Comparison of ENCODE assay signal across 1 cellular context in the genomic region with DNA sequence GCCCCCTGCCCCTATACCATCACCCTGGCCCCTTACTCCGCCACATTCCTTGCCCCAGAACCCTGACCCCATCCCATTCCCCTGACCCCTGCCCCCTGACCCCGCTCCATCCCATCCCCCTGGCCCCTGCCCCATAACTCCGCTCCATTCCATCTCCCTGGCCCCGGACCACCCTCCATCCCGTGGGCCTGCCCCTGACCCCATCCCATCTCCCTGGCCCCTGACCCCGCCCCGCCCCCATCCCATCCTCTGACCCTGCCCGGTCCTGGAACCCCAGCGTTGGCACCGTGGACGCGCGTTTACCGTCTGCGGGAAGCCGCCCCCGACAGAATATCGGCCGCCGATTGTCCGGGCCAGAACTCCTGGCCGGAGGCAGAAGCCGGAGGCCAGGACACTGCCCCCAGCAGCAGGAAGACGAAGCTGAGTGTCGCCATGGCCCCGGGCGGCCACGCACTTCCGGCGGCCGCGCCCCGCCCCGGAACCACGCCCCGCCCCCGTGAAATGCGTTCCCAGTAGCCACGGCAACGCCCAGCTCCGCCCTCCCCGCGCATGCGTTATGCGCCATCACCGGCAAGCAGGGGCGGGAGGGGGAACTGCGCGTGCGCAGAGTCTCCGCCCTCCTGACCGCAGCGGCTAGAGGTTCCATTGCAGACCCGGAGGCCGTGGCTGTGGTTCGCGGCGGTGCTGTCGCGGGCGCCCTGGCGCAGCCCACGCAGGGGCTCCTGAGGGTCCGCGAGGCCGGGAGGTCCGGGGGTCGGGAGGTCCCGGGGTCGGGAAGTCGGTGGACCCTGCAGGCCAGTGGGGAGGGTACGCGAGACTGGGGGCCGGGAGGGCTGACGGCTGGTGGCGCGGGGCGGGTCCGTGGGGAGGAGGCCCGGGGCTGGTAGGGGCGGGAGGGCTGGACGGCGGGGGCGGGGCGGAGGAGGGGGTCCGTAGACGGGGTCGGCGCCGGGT.
A peak's percentile ranks its signal among the peaks of the same experiment; 100 is the strongest.
TF ChIP-seq lines count a peak whose summit lies in the region.

Gene POFUT2, minus strand, starts transcription at position 458 of the 954 bp plus-strand sequence. Its CDS starts 24 bp downstream, at position 434.

TF ChIP-seq in HepG2, 621 proteins besides CTCF, POLR2A, EP300 and RAD21 (continued from another document and continues in another):
- TF ChIP-seq MTA1 (CRISPR knock-in tag; IDR thresholded peaks at IDR 0.05; ENCODE audit: borderline replicate concordance) (0 out of 2 replicates have a peak, but pooled peaks have one; percentile 8), ZNF136 (CRISPR knock-in tag; IDR thresholded peaks at IDR 0.05; ENCODE audit: low read depth) (no peak), SP140L (CRISPR knock-in tag; IDR thresholded peaks at IDR 0.05; ENCODE audit: borderline replicate concordance) (no peak), ATRX (CRISPR knock-in tag; IDR thresholded peaks at IDR 0.05; ENCODE audit: borderline replicate concordance) (no peak), NFE2 (CRISPR knock-in tag; IDR thresholded peaks at IDR 0.05) (no peak), PRDM10 (CRISPR knock-in tag; IDR thresholded peaks at IDR 0.05; ENCODE audit: low read depth) (no peak), ZNF589 (CRISPR knock-in tag; conservative IDR thresholded peaks at IDR 0.05) (no peak), ZKSCAN5 (CRISPR knock-in tag; IDR thresholded peaks at IDR 0.05) (no peak), ZNF407 (CRISPR knock-in tag; IDR thresholded peaks at IDR 0.05; ENCODE audit: not compliant biosample characterization) (no peak), GTF3A (CRISPR knock-in tag; conservative IDR thresholded peaks at IDR 0.05) (no peak), NR3C1 (CRISPR knock-in tag; IDR thresholded peaks at IDR 0.05) (no peak), HOXA3 (CRISPR knock-in tag; IDR thresholded peaks at IDR 0.05) (0 out of 2 replicates have a peak, but pooled peaks have one; percentile 31), TRIM22 (IDR thresholded peaks at IDR 0.05) (no peak), KMT2A (CRISPR knock-in tag; IDR thresholded peaks at IDR 0.05) (no peak), ZNF180 (CRISPR knock-in tag; IDR thresholded peaks at IDR 0.05; ENCODE audit: borderline replicate concordance, low read depth) (no peak), CHD4 (IDR thresholded peaks at IDR 0.05; ENCODE audit: borderline replicate concordance, low read length) (no peak), ISX (CRISPR knock-in tag; conservative IDR thresholded peaks at IDR 0.05) (no peak), ELF1 (CRISPR knock-in tag; IDR thresholded peaks at IDR 0.05) (peak; percentile 51; the same call in 1 of the 2 replicates), ZNF740 (CRISPR knock-in tag; IDR thresholded peaks at IDR 0.05) (no peak), SOX6 (IDR thresholded peaks at IDR 0.05) (no peak), SOX6 (CRISPR knock-in tag; IDR thresholded peaks at IDR 0.05) (peak; percentile 39), HMG20A (CRISPR knock-in tag; IDR thresholded peaks at IDR 0.05; ENCODE audit: borderline replicate concordance) (no peak), NCOA2 (CRISPR knock-in tag; IDR thresholded peaks at IDR 0.05) (no peak), TBX2 (CRISPR knock-in tag; IDR thresholded peaks at IDR 0.05; ENCODE audit: borderline replicate concordance) (peak; percentile 56; the same call in 1 of the 2 replicates), CHD2 (IDR thresholded peaks at IDR 0.05; ENCODE audit: low read depth, low read length) (no peak), PHF20 (CRISPR knock-in tag; IDR thresholded peaks at IDR 0.05) (peak; percentile 70), DZIP1 (CRISPR knock-in tag; IDR thresholded peaks at IDR 0.05) (no peak)
- TF ChIP-seq, protein P1, sequence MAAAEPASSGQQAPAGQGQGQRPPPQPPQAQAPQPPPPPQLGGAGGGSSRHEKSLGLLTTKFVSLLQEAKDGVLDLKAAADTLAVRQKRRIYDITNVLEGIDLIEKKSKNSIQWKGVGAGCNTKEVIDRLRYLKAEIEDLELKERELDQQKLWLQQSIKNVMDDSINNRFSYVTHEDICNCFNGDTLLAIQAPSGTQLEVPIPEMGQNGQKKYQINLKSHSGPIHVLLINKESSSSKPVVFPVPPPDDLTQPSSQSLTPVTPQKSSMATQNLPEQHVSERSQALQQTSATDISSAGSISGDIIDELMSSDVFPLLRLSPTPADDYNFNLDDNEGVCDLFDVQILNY (CRISPR knock-in tag; conservative IDR thresholded peaks at IDR 0.05) = no peak
- TF ChIP-seq, protein P2, sequence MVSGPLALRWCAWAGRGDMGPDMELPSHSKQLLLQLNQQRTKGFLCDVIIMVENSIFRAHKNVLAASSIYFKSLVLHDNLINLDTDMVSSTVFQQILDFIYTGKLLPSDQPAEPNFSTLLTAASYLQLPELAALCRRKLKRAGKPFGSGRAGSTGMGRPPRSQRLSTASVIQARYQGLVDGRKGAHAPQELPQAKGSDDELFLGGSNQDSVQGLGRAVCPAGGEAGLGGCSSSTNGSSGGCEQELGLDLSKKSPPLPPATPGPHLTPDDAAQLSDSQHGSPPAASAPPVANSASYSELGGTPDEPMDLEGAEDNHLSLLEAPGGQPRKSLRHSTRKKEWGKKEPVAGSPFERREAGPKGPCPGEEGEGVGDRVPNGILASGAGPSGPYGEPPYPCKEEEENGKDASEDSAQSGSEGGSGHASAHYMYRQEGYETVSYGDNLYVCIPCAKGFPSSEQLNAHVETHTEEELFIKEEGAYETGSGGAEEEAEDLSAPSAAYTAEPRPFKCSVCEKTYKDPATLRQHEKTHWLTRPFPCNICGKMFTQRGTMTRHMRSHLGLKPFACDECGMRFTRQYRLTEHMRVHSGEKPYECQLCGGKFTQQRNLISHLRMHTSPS (CRISPR knock-in tag; IDR thresholded peaks at IDR 0.05; ENCODE audit: low read depth) = no peak
- TF ChIP-seq, protein P3, sequence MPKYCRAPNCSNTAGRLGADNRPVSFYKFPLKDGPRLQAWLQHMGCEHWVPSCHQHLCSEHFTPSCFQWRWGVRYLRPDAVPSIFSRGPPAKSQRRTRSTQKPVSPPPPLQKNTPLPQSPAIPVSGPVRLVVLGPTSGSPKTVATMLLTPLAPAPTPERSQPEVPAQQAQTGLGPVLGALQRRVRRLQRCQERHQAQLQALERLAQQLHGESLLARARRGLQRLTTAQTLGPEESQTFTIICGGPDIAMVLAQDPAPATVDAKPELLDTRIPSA (CRISPR knock-in tag; IDR thresholded peaks at IDR 0.05; ENCODE audit: borderline replicate concordance) = no peak
